Comparison of ENCODE assay signal across 8 cellular contexts in genomic region chr2:65228249-65228750, GRCh38. TPM values are rescaled to one million over a fixed set of nuclear protein-coding genes. Genes with fewer than 3 reads are reported as not detected.
A peak's percentile ranks its signal among the peaks of the same experiment; 100 is the strongest.
DNase-seq lines count a peak whose midpoint lies in the region; ATAC-seq, FAIRE-seq and TF ChIP-seq lines count a peak whose summit lies in the region.

No MANE protein-coding gene starts in this region.

- H4K20me1 ChIP-seq in OCI-LY7 (ENCODE audit: insufficient read depth, low read length) (peaks cover 16% of the 10 kb centered on the region), astrocyte (ENCODE audit: insufficient read depth, low read length) (peaks cover 13% of the 10 kb centered on the region), smooth muscle cell (ENCODE audit: low read depth) (peaks cover 16% of the 10 kb centered on the region)

- H3K4me3 ChIP-seq in OCI-LY7 (ENCODE audit: low read depth, low read length, poor library complexity, severe bottlenecking), result peak overlapping the region; percentile 99
- H3K4me3 ChIP-seq in astrocyte (ENCODE audit: insufficient read depth, low read depth, low read length), result peak overlapping the region; percentile 91
- peak overlapping the region; percentile 92 for H3K4me3 ChIP-seq in iPS-18a (ENCODE audit: low read length)
- H3K4me3 ChIP-seq in smooth muscle cell, result peak overlapping the region; percentile 99

- peaks cover 9% of the 10 kb centered on the region for H3K36me3 Mint-ChIP-seq in astrocyte (ENCODE audit: low read depth, unreplicated experiment)

- peak overlapping the region; percentile 98 for H3K27ac Mint-ChIP-seq in astrocyte (ENCODE audit: unreplicated experiment)

- no peaks in the 10 kb centered on the region for H3K9me3 Mint-ChIP-seq in astrocyte (ENCODE audit: unreplicated experiment)

- H3K9me2 ChIP-seq in OCI-LY7 (ENCODE audit: insufficient read depth, low read length), result no peaks in the 10 kb centered on the region

- H3K4me1 ChIP-seq in OCI-LY7 (ENCODE audit: insufficient read depth, low read length, poor library complexity, severe bottlenecking), result peaks cover 35% of the 10 kb centered on the region
- H3K4me1 ChIP-seq in astrocyte (ENCODE audit: insufficient read depth, low read length), result peaks cover 25% of the 10 kb centered on the region
- peaks cover 3% of the 10 kb centered on the region for H3K4me1 ChIP-seq in iPS-18a (ENCODE audit: control insufficient read depth, low read depth, low read length)
- H3K4me1 ChIP-seq in smooth muscle cell (ENCODE audit: low read depth), result peaks cover 34% of the 10 kb centered on the region

- H3K79me2 ChIP-seq in OCI-LY7 (ENCODE audit: insufficient read depth, low read depth, low read length) (peaks cover 79% of the 10 kb centered on the region), astrocyte (ENCODE audit: insufficient read depth, low read length) (peaks cover 70% of the 10 kb centered on the region), smooth muscle cell (ENCODE audit: low read depth) (peaks cover 63% of the 10 kb centered on the region)

- CTCF ChIA-PET in OCI-LY7 (lab: Charles Lee; ENCODE audit: unreplicated experiment), result no interaction called here

- ATAC-seq in GM18861 (IDR thresholded peaks at IDR 0.05; ENCODE audit: unreplicated experiment) (peak; percentile 29), HG03097 (IDR thresholded peaks at IDR 0.05; ENCODE audit: low FRiP score, unreplicated experiment) (peak; percentile 35)

- H2AFZ ChIP-seq in OCI-LY7 (ENCODE audit: low read length), result peak overlapping the region; percentile 20; the same call in 1 of the 2 replicates
- peak overlapping the region; percentile 87 for H2AFZ ChIP-seq in astrocyte (ENCODE audit: low read depth, low read length)
- H2AFZ ChIP-seq in smooth muscle cell (ENCODE audit: low read depth), result peak overlapping the region; percentile 68

- peak; percentile 89 for DNase-seq in OCI-LY7 (ENCODE audit: low spot score)
- peak; percentile 37 for DNase-seq in astrocyte (ENCODE audit: low read depth)
- DNase-seq in smooth muscle cell (lab: John Stamatoyannopoulos, UW; ENCODE audit: unreplicated experiment), result no peak
- no peak for DNase-seq in ureter (ENCODE audit: low spot score)

- under 1% methylated on average over 17 of the region's 17 CpGs for WGBS in smooth muscle cell (ENCODE audit: low lambda C conversion rate)

- H3K36me3 ChIP-seq in OCI-LY7 (ENCODE audit: insufficient read depth, low read length), result peaks cover 54% of the 10 kb centered on the region
- H3K36me3 ChIP-seq in astrocyte (ENCODE audit: insufficient read depth, low read length), result peaks cover 4% of the 10 kb centered on the region
- no peaks in the 10 kb centered on the region for H3K36me3 ChIP-seq in iPS-18a (ENCODE audit: control insufficient read depth, low read depth, low read length)
- no peaks in the 10 kb centered on the region for H3K36me3 ChIP-seq in smooth muscle cell (ENCODE audit: low read depth)

- POLR2A ChIA-PET in OCI-LY7 (lab: Charles Lee), result no interaction called here

- peaks cover 16% of the 10 kb centered on the region for H3F3A ChIP-seq in smooth muscle cell (ENCODE audit: low read depth)

- intact Hi-C loops in OCI-LY7 (cut with micrococcal nuclease; ENCODE audit: unreplicated experiment), result loop anchor here (5.0 kb wide), 1 partner anchor 156 kb away; no protein-coding TSS in a partner anchor

- no peaks in the 10 kb centered on the region for H3K27me3 Mint-ChIP-seq in astrocyte (ENCODE audit: low read depth, unreplicated experiment)

- peak overlapping the region; percentile 98 for H3K4me3 Mint-ChIP-seq in astrocyte (ENCODE audit: unreplicated experiment)

- H3K9ac ChIP-seq in astrocyte (ENCODE audit: low read length) (peak overlapping the region; percentile 86), iPS-18a (ENCODE audit: low read length) (peak overlapping the region; percentile 70), smooth muscle cell (ENCODE audit: low read depth) (peak overlapping the region; percentile 92)

- FAIRE-seq in astrocyte (lab: Jason Lieb, UNC), result no peak

- no peaks in the 10 kb centered on the region for H3K27me3 ChIP-seq in astrocyte (ENCODE audit: insufficient read depth, low read length)
- H3K27me3 ChIP-seq in iPS-18a (ENCODE audit: control insufficient read depth, insufficient read depth, low read length), result no peaks in the 10 kb centered on the region
- H3K27me3 ChIP-seq in smooth muscle cell (ENCODE audit: low read depth), result no peaks in the 10 kb centered on the region

- H3K27ac ChIP-seq in C4-2B, result peak overlapping the region; percentile 87
- peak overlapping the region; percentile 98 for H3K27ac ChIP-seq in OCI-LY7 (ENCODE audit: low read depth, low read length, poor library complexity, severe bottlenecking)
- H3K27ac ChIP-seq in astrocyte (ENCODE audit: low read depth, low read length), result peak overlapping the region; percentile 91
- no peak overlapping the region for H3K27ac ChIP-seq in iPS-18a (ENCODE audit: low read length)
- H3K27ac ChIP-seq in smooth muscle cell (ENCODE audit: low read depth), result peak overlapping the region; percentile 94

- no peak for TF ChIP-seq CTCF in C4-2B (conservative IDR thresholded peaks at IDR 0.05)
- no peak for TF ChIP-seq CTCF in OCI-LY7 (conservative IDR thresholded peaks at IDR 0.05; ENCODE audit: low read length)
- TF ChIP-seq CTCF in astrocyte (IDR thresholded peaks at IDR 0.05; ENCODE audit: insufficient read depth, low read depth, low read length), result no peak
- TF ChIP-seq CTCF in smooth muscle cell (IDR thresholded peaks at IDR 0.05; ENCODE audit: borderline replicate concordance, insufficient read depth, poor library complexity, severe bottlenecking), result no peak

- TSS peak; percentile 56 for BruUV-seq in OCI-LY7 (replicated peaks; lab: Mats Ljungman, UMichigan)

- H3K4me2 ChIP-seq in OCI-LY7 (ENCODE audit: low read length) (peak overlapping the region; percentile 90), astrocyte (ENCODE audit: low read length) (peak overlapping the region; percentile 98), smooth muscle cell (peak overlapping the region; percentile 97)

- H3K9me3 ChIP-seq in OCI-LY7 (ENCODE audit: low read length), result no peaks in the 10 kb centered on the region
- no peaks in the 10 kb centered on the region for H3K9me3 ChIP-seq in astrocyte (ENCODE audit: insufficient read depth, low read depth, low read length)
- no peaks in the 10 kb centered on the region for H3K9me3 ChIP-seq in iPS-18a (ENCODE audit: control insufficient read depth, low read depth, low read length)
- H3K9me3 ChIP-seq in smooth muscle cell (replicated peaks; ENCODE audit: low read depth), result no peaks in the 10 kb centered on the region

- peaks cover 19% of the 10 kb centered on the region for H3K4me1 Mint-ChIP-seq in astrocyte (ENCODE audit: low read depth, unreplicated experiment)

RNA-seq across cellular contexts. Expression of gene ACTR2, which starts 0.7 kb away (rescaled TPM):
- 69.0 and 79.6 TPM in 2 replicates for total RNA-seq in OCI-LY7 (2014; rRNA removed; shearing (Covaris generic))
- total RNA-seq in OCI-LY7 (2022) (412 and 431 TPM in 2 replicates), astrocyte (493 and 498 TPM in 2 replicates), smooth muscle cell (174 TPM in 2 replicates), ureter (218 TPM)
- 107 and 108 TPM in 2 replicates for polyA plus RNA-seq in smooth muscle cell

Comparison
In these comparisons a context has a peak if more than half of its experiments do, and no peak if none do; other contexts are left out.
1. DNase-seq: peak in OCI-LY7 (single experiment) and astrocyte (single experiment); none in smooth muscle cell (single experiment) and ureter (single experiment).
2. H2AFZ ChIP-seq: peak in every context shown above with its lines; median percentile 87 in astrocyte; 68 in smooth muscle cell; 20 in OCI-LY7.
3. Peak in every context shown above with its lines, with median percentiles within 50 percentile points of each other: H3K4me2 ChIP-seq, H3K4me3 ChIP-seq and H3K9ac ChIP-seq.